Comparison of ENCODE assay signal across 21 cellular contexts in genomic region chr20:54745780-54746179, GRCh38.
DNase-seq lines count a peak whose midpoint lies in the region; ATAC-seq, FAIRE-seq and TF ChIP-seq lines count a peak whose summit lies in the region.
"Had no signal": no experiment of that assay in that cellular context is flagged by ENCODE, and none has a peak within 500 bp of the region (broad histone marks: within the 10 kb centered on the region; RNA-seq: fewer than 3 reads in every experiment).

No MANE protein-coding gene starts in this region.

- TF ChIP-seq RAD21 in HepG2 (CRISPR knock-in tag; IDR thresholded peaks at IDR 0.05) = no peak
- no peak for TF ChIP-seq RAD21 in IMR-90 (IDR thresholded peaks at IDR 0.05; ENCODE audit: low read length)
- no peak for TF ChIP-seq RAD21 in H1 (IDR thresholded peaks at IDR 0.05 in 1 of 2, conservative IDR thresholded peaks at IDR 0.05 in 1 of 2; ENCODE audit: low read depth in 2 of 2, low read length in 2 of 2)

- H3K23ac ChIP-seq in IMR-90 (ENCODE audit: low read depth, low read length) (no peak overlapping the region), H1 (ENCODE audit: insufficient read length) (no peak overlapping the region), mesendoderm (ENCODE audit: low read length) (no peak overlapping the region)

- H2AK5ac ChIP-seq in IMR-90 (ENCODE audit: low read depth, low read length) (no peak overlapping the region), H1 (ENCODE audit: low read depth, low read length) (no peak overlapping the region), mesendoderm (ENCODE audit: low read length) (no peak overlapping the region)

- H4K5ac ChIP-seq in IMR-90 (ENCODE audit: low read depth, low read length) = no peak overlapping the region
- no peak overlapping the region for H4K5ac ChIP-seq in H1 (ENCODE audit: insufficient read length, low read depth, low read length)
- H4K5ac ChIP-seq in mesendoderm (ENCODE audit: low read length) = no peak overlapping the region

- ATAC-seq in HepG2 (no peak), right lobe of liver (no peak), IMR-90 (ENCODE audit: low read depth) (no peak), GM21381 (IDR thresholded peaks at IDR 0.05; ENCODE audit: unreplicated experiment) (no peak)
- ATAC-seq: CD8-positive, alpha-beta T cell had no signal

- no peaks in the 10 kb centered on the region for H3K36me3 ChIP-seq in HepG2 (replicated peaks in 1 of 2; ENCODE audit: control insufficient read depth in 1 of 2, insufficient read depth in 2 of 2, low read length in 2 of 2)
- H3K36me3 ChIP-seq in right lobe of liver = no peaks in the 10 kb centered on the region
- H3K36me3 ChIP-seq in IMR-90 (ENCODE audit: control insufficient read depth, insufficient read depth, low read length) = no peaks in the 10 kb centered on the region
- H3K36me3 ChIP-seq in H1 (ENCODE audit: control insufficient read depth in 2 of 4, insufficient read depth in 4 of 4, low read length in 3 of 4) = no peaks in the 10 kb centered on the region
- H3K36me3 ChIP-seq in mesendoderm (ENCODE audit: control insufficient read depth, insufficient read depth, low read length) = no peaks in the 10 kb centered on the region
- H3K36me3 ChIP-seq in stomach = no peaks in the 10 kb centered on the region
- H3K36me3 ChIP-seq: BLaER1 treated with 17β-estradiol and CSF1 and Interleukin-3, amounts not matched to agents 10 nM and 100 nM had no signal

- H4K91ac ChIP-seq in IMR-90 (ENCODE audit: insufficient read depth, low read depth, low read length) (no peak overlapping the region), H1 (replicated peaks; ENCODE audit: insufficient read length, low read length) (no peak overlapping the region)

- H3K4me1 ChIP-seq in HepG2 (ENCODE audit: insufficient read depth, low read length) (no peaks in the 10 kb centered on the region), right lobe of liver (no peaks in the 10 kb centered on the region), IMR-90 (ENCODE audit: control insufficient read depth, insufficient read depth, low read length) (no peaks in the 10 kb centered on the region), H1 (replicated peaks in 1 of 4; ENCODE audit: control insufficient read depth in 3 of 4, insufficient read depth in 4 of 4, low read length in 3 of 4) (no peaks in the 10 kb centered on the region), mesendoderm (ENCODE audit: control insufficient read depth, low read depth, low read length) (no peaks in the 10 kb centered on the region), stomach (no peaks in the 10 kb centered on the region)
- H3K4me1 ChIP-seq: Caco-2 had no signal

- H3K18ac ChIP-seq in IMR-90 (ENCODE audit: low read depth, low read length) (no peak overlapping the region), H1 (ENCODE audit: extremely low read depth, low read length) (no peak overlapping the region), mesendoderm (ENCODE audit: low read length) (no peak overlapping the region)

- CTCF ChIA-PET in HepG2 (lab: Yijun Ruan, JAX; ENCODE audit: low intra/inter-chr PET ratio, low total read pairs) (no interaction called here), IMR-90 (lab: Yijun Ruan, JAX) (no interaction called here), H1 (lab: Charles Lee; ENCODE audit: partially characterized antibody) (interaction anchor here (1.1 kb wide), 1 partner anchor 17 kb away, joined by 3 read pairs; no protein-coding TSS in a partner anchor)

- H3K4ac ChIP-seq in IMR-90 (ENCODE audit: low read depth, low read length) (no peak overlapping the region), H1 (replicated peaks; ENCODE audit: insufficient read length, low read depth, low read length) (no peak overlapping the region), mesendoderm (ENCODE audit: low read depth, low read length) (no peak overlapping the region)

- no peak overlapping the region for H3K4me2 ChIP-seq in HepG2 (ENCODE audit: low read depth, low read length)
- H3K4me2 ChIP-seq in IMR-90 (ENCODE audit: low read depth, low read length) = no peak overlapping the region
- H3K4me2 ChIP-seq in H1 (ENCODE audit: insufficient read depth in 1 of 2, low read depth in 2 of 2, low read length in 2 of 2) = no peak overlapping the region
- no peak overlapping the region for H3K4me2 ChIP-seq in mesendoderm (ENCODE audit: low read length)
- H3K4me2 ChIP-seq: BLaER1 treated with 17β-estradiol and CSF1 and Interleukin-3, amounts not matched to agents 10 nM and 100 nM had no signal

- H3K23me2 ChIP-seq in H1 (ENCODE audit: low read depth, low read length) = no peaks in the 10 kb centered on the region

- BruUV-seq in HepG2 (replicated peaks; lab: Mats Ljungman, UMichigan) = no TSS peak
- BruUV-seq in IMR-90 (replicated peaks; lab: Mats Ljungman, UMichigan) = no TSS peak

- intact Hi-C loops in HepG2 (cut with micrococcal nuclease; ENCODE audit: unreplicated experiment) (no loop called here), right lobe of liver (cut with DNase I) (no loop called here), IMR-90 (cut with micrococcal nuclease) (no loop called here), stomach (cut with DNase I; ENCODE audit: low total_unique reads) (no loop called here)

- H3K9me1 ChIP-seq in IMR-90 (ENCODE audit: insufficient read depth, low read length) = no peaks in the 10 kb centered on the region

- H4K8ac ChIP-seq in IMR-90 (ENCODE audit: low read depth in 2 of 2, low read length in 2 of 2) (no peak overlapping the region), H1 (ENCODE audit: extremely low read depth, insufficient read depth, low read length) (no peak overlapping the region), mesendoderm (ENCODE audit: low read depth, low read length) (no peak overlapping the region)

- H3K4me3 ChIP-seq in HepG2 (replicated peaks in 1 of 3; ENCODE audit: insufficient read depth in 1 of 3, low read depth in 2 of 3, low read length in 3 of 3) (no peak overlapping the region), right lobe of liver (no peak overlapping the region), IMR-90 (ENCODE audit: insufficient read depth, low read depth, low read length) (no peak overlapping the region), H1 (ENCODE audit: extremely low read depth in 1 of 4, insufficient read depth in 2 of 4, low read depth in 3 of 4, low read length in 4 of 4) (no peak overlapping the region), mesendoderm (ENCODE audit: low read length) (no peak overlapping the region), stomach (no peak overlapping the region)
- H3K4me3 ChIP-seq: BLaER1 treated with 17β-estradiol and CSF1 and Interleukin-3, amounts not matched to agents 10 nM and 100 nM had no signal

- H3K9me3 ChIP-seq in HepG2 (ENCODE audit: low read length) (peaks cover 47% of the 10 kb centered on the region), right lobe of liver (no peaks in the 10 kb centered on the region), IMR-90 (ENCODE audit: control insufficient read depth, insufficient read depth, low read length) (peaks cover 13% of the 10 kb centered on the region), H1 (ENCODE audit: insufficient read depth in 2 of 2, low read depth in 1 of 2, low read length in 1 of 2) (peaks cover 5 to 8% of the 10 kb centered on the region in 2 experiments; a peak in 2 of 4 replicates), stomach (peaks cover 0 to 9% (median 0%) of the 10 kb centered on the region in 4 donors)

- TF ChIP-seq EP300 in HepG2 (IDR thresholded peaks at IDR 0.05; ENCODE audit: low read depth in 2 of 2, low read length in 2 of 2) (no peak), HepG2 (CRISPR knock-in tag; IDR thresholded peaks at IDR 0.05; ENCODE audit: borderline replicate concordance) (no peak), H1 (IDR thresholded peaks at IDR 0.05; ENCODE audit: borderline replicate concordance in 1 of 2, low read depth in 2 of 2, low read length in 2 of 2) (no peak), stomach (IDR thresholded peaks at IDR 0.05) (no peak)

- H4K20me1 ChIP-seq in HepG2 (ENCODE audit: insufficient read depth, low read length) (no peaks in the 10 kb centered on the region), IMR-90 (ENCODE audit: insufficient read depth, low read length) (no peaks in the 10 kb centered on the region), H1 (replicated peaks in 1 of 2; ENCODE audit: control insufficient read depth in 1 of 2, insufficient read depth in 2 of 2, low read length in 2 of 2) (no peaks in the 10 kb centered on the region)
- H4K20me1 ChIP-seq: BLaER1 treated with 17β-estradiol and CSF1 and Interleukin-3, amounts not matched to agents 10 nM and 100 nM had no signal

- 6% methylated on average over 5 of the region's 5 CpGs for WGBS in HepG2 (ENCODE audit: low lambda C conversion rate)
- 52% methylated on average over 5 of the region's 5 CpGs for WGBS in right lobe of liver (ENCODE audit: insufficient coverage, low coverage, low lambda C conversion rate, missing lambda C conversion rate)
- WGBS in IMR-90 (ENCODE audit: extremely low coverage in 2 of 2, insufficient read length in 1 of 2), 2 experiments = no CpG with 5 or more reads among the region's 5 CpGs
- 85% methylated on average over 5 of the region's 5 CpGs; no CpG with 5 or more reads in 1 of the 2 experiments for WGBS in H1 (ENCODE audit: extremely low coverage in 1 of 2, insufficient coverage in 1 of 2, insufficient read length in 1 of 2, insufficient replicate concordance in 2 of 2, low coverage in 1 of 2, low lambda C conversion rate in 2 of 2, missing lambda C conversion rate in 1 of 2), 2 experiments
- no CpG with 5 or more reads among the region's 5 CpGs for WGBS in mesendoderm (ENCODE audit: extremely low coverage, insufficient coverage, low lambda C conversion rate)
- 79 to 86% (median 86%) methylated on average over 5 of the region's 5 CpGs for WGBS in stomach, 5 donors

- H2BK12ac ChIP-seq in H1 (ENCODE audit: low read depth, low read length) = no peak overlapping the region

- dilution Hi-C loops in IMR-90 (cut with HindIII; ENCODE audit: low sequenced_read_pairs, unreplicated experiment) = no loop called here

- H2BK15ac ChIP-seq in IMR-90 (ENCODE audit: low read depth, low read length) (no peak overlapping the region), H1 (ENCODE audit: low read length) (no peak overlapping the region), mesendoderm (replicated peaks; ENCODE audit: low read depth) (no peak overlapping the region)

- TF ChIP-seq CTCF in HepG2 (CRISPR knock-in tag; IDR thresholded peaks at IDR 0.05) (no peak), right lobe of liver (IDR thresholded peaks at IDR 0.05) (no peak), IMR-90 (conservative IDR thresholded peaks at IDR 0.05; ENCODE audit: low read depth, low read length) (no peak), H1 (IDR thresholded peaks at IDR 0.05; ENCODE audit: control extremely low read depth in 1 of 3, insufficient read depth in 1 of 3, low read depth in 1 of 3, low read length in 3 of 3) (no peak), stomach (IDR thresholded peaks at IDR 0.05) (no peak)

- H2AFZ ChIP-seq in HepG2 (ENCODE audit: low read length) (no peak overlapping the region), IMR-90 (replicated peaks; ENCODE audit: low read length, poor library complexity) (no peak overlapping the region), H1 (ENCODE audit: low read length) (no peak overlapping the region)

- no peak overlapping the region for H2AK9ac ChIP-seq in IMR-90 (replicated peaks; ENCODE audit: low read depth, low read length, poor library complexity)

- no peak overlapping the region for H3K27ac ChIP-seq in HepG2 (ENCODE audit: extremely low read length, insufficient read depth, low read length)
- H3K27ac ChIP-seq in right lobe of liver = no peak overlapping the region
- no peak overlapping the region for H3K27ac ChIP-seq in IMR-90 (ENCODE audit: insufficient read depth, low read length)
- H3K27ac ChIP-seq in H1 (ENCODE audit: low read depth, low read length) = no peak overlapping the region
- H3K27ac ChIP-seq in mesendoderm (ENCODE audit: low read depth, low read length) = no peak overlapping the region
- H3K27ac ChIP-seq in stomach = no peak overlapping the region
- H3K27ac ChIP-seq: 22Rv1; BLaER1 treated with 17β-estradiol and CSF1 and Interleukin-3, amounts not matched to agents 10 nM and 100 nM; C4-2B had no signal

- H3K79me1 ChIP-seq in IMR-90 (ENCODE audit: low read depth in 1 of 2, low read length in 2 of 2) (no peaks in the 10 kb centered on the region), H1 (ENCODE audit: low read depth, low read length) (no peaks in the 10 kb centered on the region), mesendoderm (ENCODE audit: low read length) (no peaks in the 10 kb centered on the region)

- DNase-seq in HepG2 (ENCODE audit: low spot score) (no peak), right lobe of liver (no peak), IMR-90 (no peak), H1 (ENCODE audit: low read depth in 1 of 2, low spot score in 2 of 2) (no peak), mesendoderm (peak; percentile 2), stomach (no peak), GM19238 (ENCODE audit: insufficient read length, low spot score) (no peak)
- DNase-seq: AML-193; Caco-2; Calu3; CD4-positive, alpha-beta T cell; CD8-positive, alpha-beta T cell; DMS79 treated with DMSO at 0.1 percent for 48 hours; GF-D8 had no signal

- H2BK120ac ChIP-seq in IMR-90 (ENCODE audit: low read depth, low read length) = no peak overlapping the region
- H2BK120ac ChIP-seq in H1 (replicated peaks; ENCODE audit: low read depth, low read length) = no peak overlapping the region
- H2BK120ac ChIP-seq in mesendoderm (ENCODE audit: low read depth, low read length) = no peak overlapping the region

- no peak for TF ChIP-seq POLR2A in HepG2 (IDR thresholded peaks at IDR 0.05; ENCODE audit: insufficient read depth in 1 of 2, low read depth in 2 of 2, low read length in 2 of 2)
- TF ChIP-seq POLR2A in right lobe of liver (IDR thresholded peaks at IDR 0.05) = no peak
- TF ChIP-seq POLR2A in IMR-90 (IDR thresholded peaks at IDR 0.05; ENCODE audit: low read depth, low read length) = no peak
- no peak for TF ChIP-seq POLR2A in H1 (IDR thresholded peaks at IDR 0.05; ENCODE audit: control extremely low read depth in 1 of 2, low read depth in 2 of 2, low read length in 2 of 2)
- no peak for TF ChIP-seq POLR2A in stomach (IDR thresholded peaks at IDR 0.05)

- H3K56ac ChIP-seq in IMR-90 (ENCODE audit: extremely low read depth, insufficient read depth, low read length) (no peak overlapping the region), H1 (replicated peaks; ENCODE audit: insufficient read length, low read depth, low read length) (no peak overlapping the region), mesendoderm (ENCODE audit: low read length) (no peak overlapping the region)

- POLR2A ChIA-PET in HepG2 (lab: Yijun Ruan, JAX) (no interaction called here), IMR-90 (lab: Charles Lee; ENCODE audit: unreplicated experiment) (no interaction called here), H1 (lab: Charles Lee; ENCODE audit: partially characterized antibody) (no interaction called here)

- H2BK5ac ChIP-seq in IMR-90 (ENCODE audit: low read depth, low read length, poor library complexity, severe bottlenecking) (no peak overlapping the region), H1 (ENCODE audit: low read depth, low read length) (no peak overlapping the region), mesendoderm (ENCODE audit: low read length) (no peak overlapping the region)

- H3K79me2 ChIP-seq in HepG2 (ENCODE audit: insufficient read depth, low read length) = no peaks in the 10 kb centered on the region
- H3K79me2 ChIP-seq in H1 (ENCODE audit: control insufficient read depth in 1 of 2, insufficient read depth in 2 of 2, low read length in 2 of 2) = no peaks in the 10 kb centered on the region
- no peaks in the 10 kb centered on the region for H3K79me2 ChIP-seq in mesendoderm (ENCODE audit: control insufficient read depth, insufficient read depth, low read length)

- H3K27me3 ChIP-seq in HepG2 (ENCODE audit: control insufficient read depth in 1 of 2, insufficient read depth in 2 of 2, low read length in 2 of 2) (no peaks in the 10 kb centered on the region), right lobe of liver (no peaks in the 10 kb centered on the region), IMR-90 (ENCODE audit: control insufficient read depth, insufficient read depth, low read length) (no peaks in the 10 kb centered on the region), H1 (replicated peaks in 1 of 4; ENCODE audit: control insufficient read depth in 3 of 4, extremely low read depth in 1 of 4, insufficient read depth in 3 of 4, low read length in 3 of 4) (no peaks in the 10 kb centered on the region), mesendoderm (ENCODE audit: insufficient read depth, low read length, poor library complexity) (no peaks in the 10 kb centered on the region), stomach (no peaks in the 10 kb centered on the region)
- H3K27me3 ChIP-seq: BLaER1 treated with 17β-estradiol and CSF1 and Interleukin-3, amounts not matched to agents 10 nM and 100 nM had no signal

- in situ Hi-C loops in HepG2 (cut with HindIII; ENCODE audit: extremely low pct_ligation_motif_present, low pct_unique_long_range_greater_than_20kb) = no loop called here
- in situ Hi-C loops in IMR-90 (cut with MboI; ENCODE audit: low sequenced_read_pairs) = no loop called here

- H3K9ac ChIP-seq in HepG2 (ENCODE audit: insufficient read depth, low read depth, low read length) = no peak overlapping the region
- H3K9ac ChIP-seq in IMR-90 (ENCODE audit: low read depth, low read length) = no peak overlapping the region
- H3K9ac ChIP-seq in H1 (replicated peaks in 1 of 4; ENCODE audit: extremely low read depth in 1 of 4, low read depth in 3 of 4, low read length in 3 of 4) = no peak overlapping the region
- H3K9ac ChIP-seq in mesendoderm (ENCODE audit: low read length) = no peak overlapping the region
- H3K9ac ChIP-seq: BLaER1 treated with 17β-estradiol and CSF1 and Interleukin-3, amounts not matched to agents 10 nM and 100 nM had no signal

- H3K14ac ChIP-seq in IMR-90 (replicated peaks; ENCODE audit: low read depth, low read length) (no peak overlapping the region), H1 (ENCODE audit: insufficient read length) (no peak overlapping the region)

- FAIRE-seq in HepG2 (lab: Jason Lieb, UNC) (no peak), H1 (lab: Jason Lieb, UNC) (no peak)
- FAIRE-seq: D721Med, G401.6, GM12891 had no signal

- H2BK20ac ChIP-seq in IMR-90 (ENCODE audit: low read depth, low read length) (no peak overlapping the region), H1 (ENCODE audit: low read length) (no peak overlapping the region)

Comparison
In these comparisons a context has a peak if more than half of its experiments do, and no peak if none do; other contexts are left out.
1. Of the 41 proteins assayed by ChIP-seq in both HepG2 and H1: peak only in HepG2: none; only in H1: none; in both: MAFK; in neither: 39; mixed calls (peak in some experiments, not most) for 1.